In genomic region chr2:42185200-42185921, GRCh38 we compare ENCODE assay signal across 19 cellular contexts. TPM values are rescaled to one million over a fixed set of nuclear protein-coding genes. Genes with fewer than 3 reads are reported as not detected.
DNase-seq lines count a peak whose midpoint lies in the region; ATAC-seq and TF ChIP-seq lines count a peak whose summit lies in the region.
"Had no signal": no experiment of that assay in that cellular context is flagged by ENCODE, and none has a peak within 500 bp of the region (broad histone marks: within the 10 kb centered on the region; RNA-seq: fewer than 3 reads in every experiment).

No MANE protein-coding gene starts in this region.

- H3K27me3 ChIP-seq in heart right ventricle (no peaks in the 10 kb centered on the region), mesenchymal stem cell (ENCODE audit: control insufficient read depth in 1 of 2, insufficient read depth in 1 of 2, low read length in 2 of 2) (no peaks in the 10 kb centered on the region), aorta (ENCODE audit: control insufficient read depth in 1 of 2, insufficient read depth in 2 of 2, low read length in 1 of 2) (no peaks in the 10 kb centered on the region)
- H3K27me3 ChIP-seq: esophagus squamous epithelium, ovary had no signal

- peaks cover 22% of the 10 kb centered on the region for H3K36me3 Mint-ChIP-seq in activated naive CD8-positive, alpha-beta T cell treated with anti-CD3 and anti-CD28 coated beads for 36 hours

- no peak overlapping the region for H3K23ac ChIP-seq in mesenchymal stem cell (ENCODE audit: low read length in 2 of 2)

- H3K9ac ChIP-seq in mesenchymal stem cell (ENCODE audit: low read length), result peak overlapping the region; percentile 44

- peak in 1 of 9 donors; percentile 4 for TF ChIP-seq CTCF in heart right ventricle (IDR thresholded peaks at IDR 0.05)
- TF ChIP-seq CTCF in choroid plexus epithelial cell (conservative IDR thresholded peaks at IDR 0.05; ENCODE audit: low read depth, low read length), result no peak

- H3K36me3 ChIP-seq in heart right ventricle, result no peaks in the 10 kb centered on the region
- H3K36me3 ChIP-seq in mesenchymal stem cell (ENCODE audit: control insufficient read depth in 1 of 2, insufficient read depth in 2 of 2, low read depth in 1 of 2, low read length in 2 of 2), result no peaks in the 10 kb centered on the region
- no peaks in the 10 kb centered on the region for H3K36me3 ChIP-seq in aorta (ENCODE audit: control insufficient read depth in 1 of 2, insufficient read depth in 2 of 2, low read length in 1 of 2)
- H3K36me3 ChIP-seq: esophagus squamous epithelium, ovary had no signal

- H2BK120ac ChIP-seq in mesenchymal stem cell (ENCODE audit: low read depth, low read length), result no peak overlapping the region

- no peak overlapping the region for H2BK12ac ChIP-seq in mesenchymal stem cell (ENCODE audit: low read length in 2 of 2)

- H3K4me3 ChIP-seq in heart right ventricle, result no peak overlapping the region
- no peak overlapping the region for H3K4me3 ChIP-seq in choroid plexus epithelial cell (ENCODE audit: low read depth, low read length)
- peak overlapping the region in 1 of 2 experiments; percentile 6 for H3K4me3 ChIP-seq in mesenchymal stem cell (ENCODE audit: insufficient read depth in 1 of 2, low read depth in 1 of 2, low read length in 2 of 2)
- peak overlapping the region in 1 of 2 donors; percentile 41 for H3K4me3 ChIP-seq in aorta (ENCODE audit: low read length in 2 of 2)
- H3K4me3 ChIP-seq: esophagus squamous epithelium, ovary, PC-9 had no signal

- peaks cover 0 to 49% (median 11%) of the 10 kb centered on the region in 9 donors for H3K4me1 ChIP-seq in heart right ventricle
- H3K4me1 ChIP-seq in mesenchymal stem cell (ENCODE audit: control insufficient read depth, insufficient read depth, low read depth, low read length), result peaks cover 2% of the 10 kb centered on the region
- peaks cover 2 to 4% of the 10 kb centered on the region in 2 donors for H3K4me1 ChIP-seq in aorta (ENCODE audit: control insufficient read depth in 1 of 2, insufficient read depth in 2 of 2, low read length in 2 of 2)

- H3K4me3 Mint-ChIP-seq in activated naive CD8-positive, alpha-beta T cell treated with anti-CD3 and anti-CD28 coated beads for 36 hours, result no peak overlapping the region

- no peak overlapping the region for H2AFZ ChIP-seq in mesenchymal stem cell (ENCODE audit: low read depth, low read length)
- H2AFZ ChIP-seq: PC-9 had no signal

- DNase-seq in heart right ventricle (no peak), Right ventricle myocardium inferior (ENCODE audit: missing footprints) (no peak), choroid plexus epithelial cell (ENCODE audit: low read depth) (peak; percentile 42), mesenchymal stem cell (no peak), aorta (no peak), NCI-H128 (lab: John Stamatoyannopoulos, UW; ENCODE audit: unreplicated experiment) (no peak)
- no peak for DNase-seq in activated naive CD8-positive, alpha-beta T cell treated with anti-CD3 and anti-CD28 coated beads for 36 hours
- DNase-seq: ACHN; activated gamma-delta T cell; EL; esophagus squamous epithelium; kidney glomerular epithelial cell; MV-4-11; NCI-H2081; NCI-H524 treated with DMSO at 0.1 percent for 48 hours; ovary; PC-9; stimulated activated naive CD8-positive, alpha-beta T cell treated with anti-CD3 and anti-CD28 coated beads, Interleukin-15, Interleukin-2, amounts not matched to agents 100 U/mL and 50 U/mL, for 24 hours had no signal

- H2AK5ac ChIP-seq in mesenchymal stem cell (ENCODE audit: low read length, severe bottlenecking), result no peak overlapping the region

- H2BK15ac ChIP-seq in mesenchymal stem cell (ENCODE audit: low read depth, poor library complexity, severe bottlenecking), result no peak overlapping the region

- H3K4me2 ChIP-seq in mesenchymal stem cell (ENCODE audit: low read length, poor library complexity, severe bottlenecking), result no peak overlapping the region
- H3K4me2 ChIP-seq: PC-9 had no signal

- peaks cover 1% of the 10 kb centered on the region for H3K9me3 Mint-ChIP-seq in activated naive CD8-positive, alpha-beta T cell treated with anti-CD3 and anti-CD28 coated beads for 36 hours

- WGBS in heart right ventricle, 2 donors, result 70 to 80% methylated on average over 6 of the region's 6 CpGs
- WGBS in mesenchymal stem cell, result 93% methylated on average over 5 of the region's 6 CpGs
- 10 to 17% methylated on average over 6 of the region's 6 CpGs for WGBS in aorta, 2 donors

- no peaks in the 10 kb centered on the region for H3K9me3 ChIP-seq in heart right ventricle
- no peaks in the 10 kb centered on the region for H3K9me3 ChIP-seq in mesenchymal stem cell (ENCODE audit: control insufficient read depth, low read length)
- no peaks in the 10 kb centered on the region for H3K9me3 ChIP-seq in aorta (ENCODE audit: control insufficient read depth, low read length)
- H3K9me3 ChIP-seq: esophagus squamous epithelium, ovary had no signal

- intact Hi-C loops in heart right ventricle (cut with DNase I), result no loop called here
- intact Hi-C loops in Right ventricle myocardium inferior (cut with DNase I), result no loop called here
- intact Hi-C loops in aorta (cut with DNase I), result no loop called here

- no peak overlapping the region for H3K27ac Mint-ChIP-seq in activated naive CD8-positive, alpha-beta T cell treated with anti-CD3 and anti-CD28 coated beads for 36 hours

- H3K79me1 ChIP-seq in mesenchymal stem cell (replicated peaks; ENCODE audit: low read length, poor library complexity, severe bottlenecking), result peaks cover 16% of the 10 kb centered on the region

- H4K8ac ChIP-seq in mesenchymal stem cell (ENCODE audit: low read length), result no peak overlapping the region

- no peak overlapping the region for H2BK5ac ChIP-seq in mesenchymal stem cell (ENCODE audit: low read depth, low read length, poor library complexity, severe bottlenecking)

- peak in 1 of 8 donors; percentile 56 for ATAC-seq in heart right ventricle
- no peak for ATAC-seq in Right ventricle myocardium inferior
- no peak for ATAC-seq in aorta (ENCODE audit: low FRiP score)
- no peak for ATAC-seq in HG03108 (IDR thresholded peaks at IDR 0.05; ENCODE audit: unreplicated experiment)
- ATAC-seq: stimulated activated naive CD8-positive, alpha-beta T cell treated with anti-CD3 and anti-CD28 coated beads, Interleukin-15, Interleukin-2, amounts not matched to agents 100 U/mL and 50 U/mL, for 24 hours had no signal

- no peaks in the 10 kb centered on the region for H3K27me3 Mint-ChIP-seq in activated naive CD8-positive, alpha-beta T cell treated with anti-CD3 and anti-CD28 coated beads for 36 hours

- H4K91ac ChIP-seq in mesenchymal stem cell (ENCODE audit: low read length), result no peak overlapping the region

- H3K14ac ChIP-seq in mesenchymal stem cell (ENCODE audit: low read length in 2 of 2), result no peak overlapping the region

- H3K27ac ChIP-seq in heart right ventricle (peak overlapping the region in 6 of 10 donors; percentile 2 to 51 (median 13)), mesenchymal stem cell (ENCODE audit: low read length, poor library complexity, severe bottlenecking) (no peak overlapping the region), aorta (ENCODE audit: low read depth in 1 of 2, low read length in 2 of 2) (peak overlapping the region; percentile 44 to 77)
- H3K27ac ChIP-seq: esophagus squamous epithelium, PC-9 had no signal

- no peak overlapping the region for H3K4ac ChIP-seq in mesenchymal stem cell (ENCODE audit: low read depth in 1 of 2, low read length in 2 of 2)

- peaks cover 54% of the 10 kb centered on the region for H3K4me1 Mint-ChIP-seq in activated naive CD8-positive, alpha-beta T cell treated with anti-CD3 and anti-CD28 coated beads for 36 hours

- peak overlapping the region in 1 of 2 experiments; percentile 60 for H3K18ac ChIP-seq in mesenchymal stem cell (ENCODE audit: low read depth in 1 of 2, low read length in 2 of 2)

RNA-seq across cellular contexts. Expression of gene EML4, which starts 16.2 kb away (rescaled TPM):
- 10 to 100 TPM in 1 of 10 donors, 1 to 10 TPM in 9; 4.5 to 17.2 (median 5.9) TPM for total RNA-seq in heart right ventricle
- polyA plus RNA-seq in heart right ventricle, result 1 to 10 TPM; 2.9 to 5.0 TPM
- total RNA-seq in Right ventricle myocardium inferior, result 5.6 TPM
- polyA plus RNA-seq in mesenchymal stem cell (2013, experiment 1 of 2), result 24.9 TPM
- 24.4 TPM for polyA plus RNA-seq in mesenchymal stem cell (2013, experiment 2 of 2)
- total RNA-seq in aorta, result 10 to 100 TPM; 41.9 to 51.9 TPM
- polyA plus RNA-seq in aorta, result 10 to 100 TPM in 1 of 2 donors, 1 to 10 TPM in 1; 9.6 to 19.7 TPM
- total RNA-seq in activated naive CD8-positive, alpha-beta T cell treated with anti-CD3 and anti-CD28 coated beads for 36 hours, result 10 to 100 TPM; 60.0 to 64.6 TPM
